9 cellular contexts compared by ENCODE assay signal in genomic region chr2:191151315-191151698, GRCh38. TPM values are rescaled to one million over a fixed set of nuclear protein-coding genes. Genes with fewer than 3 reads are reported as not detected.
DNase-seq lines count a peak whose midpoint lies in the region; ATAC-seq and TF ChIP-seq lines count a peak whose summit lies in the region.
"Had no signal": no experiment of that assay in that cellular context is flagged by ENCODE, and none has a peak within 500 bp of the region (broad histone marks: within the 10 kb centered on the region; RNA-seq: fewer than 3 reads in every experiment).

No MANE protein-coding gene starts in this region.

- H3K4me1 ChIP-seq in muscle layer of duodenum (ENCODE audit: control insufficient read depth in 1 of 2, insufficient read depth in 2 of 2, low read length in 2 of 2) (peaks cover 0 to 8% of the 10 kb centered on the region in 2 donors), tibial artery (peaks cover 0 to 16% (median 5%) of the 10 kb centered on the region in 4 donors)

- peaks cover 22% of the 10 kb centered on the region for H3K4me1 Mint-ChIP-seq in CD14-positive monocyte
- H3K4me1 Mint-ChIP-seq in MCF 10A (ENCODE audit: insufficient read depth, unreplicated experiment) = no peaks in the 10 kb centered on the region

- BruUV-seq in MCF 10A (replicated peaks; lab: Mats Ljungman, UMichigan) = no TSS peak

- no peak for TF ChIP-seq CTCF in CD14-positive monocyte (IDR thresholded peaks at IDR 0.05)
- no peak for TF ChIP-seq CTCF in MCF 10A (IDR thresholded peaks at IDR 0.05; ENCODE audit: unreplicated experiment)
- no peak for TF ChIP-seq CTCF in tibial artery (IDR thresholded peaks at IDR 0.05)

- POLR2A ChIA-PET in MCF 10A (lab: Yijun Ruan, JAX) = interaction anchor here (1.5 kb wide), 1 partner anchor 99 kb away, joined by 5 read pairs; no protein-coding TSS in a partner anchor

- H3K27me3 Mint-ChIP-seq in CD14-positive monocyte (ENCODE audit: low read depth in 3 of 3) (peaks cover 3 to 9% (median 6%) of the 10 kb centered on the region in 3 donors), MCF 10A (ENCODE audit: insufficient read depth, unreplicated experiment) (peaks cover 10% of the 10 kb centered on the region)

- H3K36me3 Mint-ChIP-seq in CD14-positive monocyte (no peaks in the 10 kb centered on the region), MCF 10A (ENCODE audit: insufficient read depth, unreplicated experiment) (no peaks in the 10 kb centered on the region)

- H3K27ac ChIP-seq in muscle layer of duodenum (ENCODE audit: low read length) (no peak overlapping the region), tibial artery (no peak overlapping the region)

- intact Hi-C loops in CD14-positive monocyte (cut with micrococcal nuclease) (no loop called here), MCF 10A (cut with micrococcal nuclease) (no loop called here), tibial artery (cut with DNase I; ENCODE audit: low total_unique reads) (no loop called here)

- no peaks in the 10 kb centered on the region for H3K9me3 Mint-ChIP-seq in CD14-positive monocyte
- no peaks in the 10 kb centered on the region for H3K9me3 Mint-ChIP-seq in MCF 10A (ENCODE audit: unreplicated experiment)

- no peaks in the 10 kb centered on the region for H3K27me3 ChIP-seq in muscle layer of duodenum (ENCODE audit: low read depth, low read length)
- peaks cover 0 to 3% of the 10 kb centered on the region in 2 donors for H3K27me3 ChIP-seq in tibial artery

- DNase-seq in CD14-positive monocyte (ENCODE audit: low spot score) (no peak), MCF 10A (ENCODE audit: unreplicated experiment) (no peak), ureter (ENCODE audit: low spot score) (no peak), NCI-H2227 treated with DMSO at 0.1 percent for 48 hours (lab: John Stamatoyannopoulos, UW) (no peak), tibial artery (no peak)
- DNase-seq: SW 1271 had no signal

- H3K9me3 ChIP-seq in muscle layer of duodenum (ENCODE audit: control insufficient read depth in 1 of 2, low read length in 2 of 2) (no peaks in the 10 kb centered on the region), tibial artery (no peaks in the 10 kb centered on the region)

- H3K4me3 Mint-ChIP-seq in CD14-positive monocyte (peak overlapping the region; percentile 87 to 97), MCF 10A (ENCODE audit: unreplicated experiment) (peak overlapping the region; percentile 69)

- ATAC-seq in HG03066 (IDR thresholded peaks at IDR 0.05; ENCODE audit: low read depth, unreplicated experiment) (peak; percentile 2), esophagus mucosa (no peak)

- H3K4me3 ChIP-seq in muscle layer of duodenum (ENCODE audit: low read depth in 1 of 2, low read length in 2 of 2) (peak overlapping the region; percentile 66 to 73), tibial artery (peak overlapping the region in 1 of 2 donors; percentile 55)

- H3K36me3 ChIP-seq in muscle layer of duodenum (ENCODE audit: control insufficient read depth in 1 of 2, insufficient read depth in 2 of 2, low read length in 2 of 2) = no peaks in the 10 kb centered on the region
- no peaks in the 10 kb centered on the region for H3K36me3 ChIP-seq in tibial artery

- peak overlapping the region in 4 of 7 donors; percentile 7 to 69 (median 40) for H3K27ac Mint-ChIP-seq in CD14-positive monocyte
- H3K27ac Mint-ChIP-seq in MCF 10A (ENCODE audit: low read depth, unreplicated experiment) = no peak overlapping the region

- CTCF ChIA-PET in MCF 10A (lab: Yijun Ruan, JAX) = interaction anchor here (0.6 to 14.4 kb wide), 5 partner anchors 12 to 342 kb away, joined by 3 to 604 read pairs (median 5); no protein-coding TSS in a partner anchor

RNA-seq across cellular contexts. Expression of gene STAT4, which starts 0.5 kb away (rescaled TPM):
- under 1 TPM; 0.31 to 0.52 TPM for polyA plus RNA-seq in CD14-positive monocyte
- 0.83 and 1.4 TPM in 2 replicates for total RNA-seq in MCF 10A (2022)
- 0.88 TPM for total RNA-seq in esophagus mucosa
- total RNA-seq in ureter = 5.3 TPM
